In genomic region chr10:35367107-35367859, GRCh38 we compare ENCODE assay signal across 21 cellular contexts.
"Had no signal": no experiment of that assay in that cellular context is flagged by ENCODE, and none has a peak within 500 bp of the region (broad histone marks: within the 10 kb centered on the region; RNA-seq: fewer than 3 reads in every experiment).

No MANE protein-coding gene starts in this region.

- H3K27me3 ChIP-seq: testis, upper lobe of left lung had no signal

- H3K36me3 ChIP-seq: upper lobe of left lung had no signal

- DNase-seq: activated CD4-positive, alpha-beta T cell treated with anti-CD3 and anti-CD28 coated beads, Interleukin-2, amount 10 ng/mL, durations not matched to agents 7 days and 5 days; activated CD4-positive, CD25-positive, alpha-beta regulatory T cell treated with anti-CD3 and anti-CD28 coated beads, Interleukin-2, amount 50 U/mL, for 72 hours; activated CD8-positive, alpha-beta memory T cell treated with anti-CD3 and anti-CD28 coated beads, Interleukin-2, amount 10 ng/mL, durations not matched to agents 7 days and 5 days; activated CD8-positive, alpha-beta T cell treated with anti-CD3 and anti-CD28 coated beads for 36 hours; activated effector memory CD4-positive, alpha-beta T cell treated with anti-CD3 and anti-CD28 coated beads, Interleukin-2, amount 50 U/mL, for 16 hours; activated naive CD4-positive, alpha-beta T cell treated with anti-CD3 and anti-CD28 coated beads, Interleukin-2, amount 10 ng/mL, durations not matched to agents 7 days and 5 days; activated naive CD8-positive, alpha-beta T cell treated with anti-CD3 and anti-CD28 coated beads, Interleukin-2, amount 50 U/mL, for 24 hours; activated T-cell treated with anti-CD3 and anti-CD28 coated beads for 4 hours; caudate nucleus; effector CD8-positive, alpha-beta T cell; immature natural killer cell; nephron progenitor cell; nucleus accumbens; stimulated activated CD4-positive, alpha-beta T cell treated with anti-CD3 and anti-CD28 coated beads, Interleukin-2, amount 100 ng/mL, for 48 hours; stimulated activated CD8-positive, alpha-beta memory T cell treated with anti-CD3 and anti-CD28 coated beads, Interleukin-4, amount 100 ng/mL, for 48 hours; stimulated activated naive B cell treated with anti-CD40 and anti-IgM and Interleukin-4, amounts not matched to agents 10 μg/mL and 1 μg/mL and 100 μg/mL, for 72 hours; T-cell; testis; upper lobe of left lung had no signal

- H3K9me3 ChIP-seq: testis, upper lobe of left lung had no signal

- H3K27ac ChIP-seq: testis, upper lobe of left lung, VCaP had no signal

- H3K4me3 ChIP-seq: testis, upper lobe of left lung had no signal

- ATAC-seq: activated CD8-positive, alpha-beta memory T cell treated with anti-CD3 and anti-CD28 coated beads, Interleukin-2, amount 10 ng/mL, durations not matched to agents 7 days and 5 days; activated CD8-positive, alpha-beta T cell treated with anti-CD3 and anti-CD28 coated beads for 36 hours; activated naive CD8-positive, alpha-beta T cell treated with anti-CD3 and anti-CD28 coated beads, Interleukin-2, amount 50 U/mL, for 24 hours; esophagus mucosa; stimulated activated naive B cell treated with anti-CD40 and anti-IgM and Interleukin-4, amounts not matched to agents 10 μg/mL and 1 μg/mL and 100 μg/mL, for 72 hours; T-cell had no signal
